In genomic region chr2:130137118-130137517, GRCh38 we compare ENCODE assay signal across 15 cellular contexts. TPM values are rescaled to one million over a fixed set of nuclear protein-coding genes. Genes with fewer than 3 reads are reported as not detected.
DNase-seq lines count a peak whose midpoint lies in the region; ATAC-seq, FAIRE-seq and TF ChIP-seq lines count a peak whose summit lies in the region.
"Not testable (repeated sequence)": the region's sequence is repeated elsewhere in the genome, so short reads cannot be mapped to it uniquely, and the experiment has no call there.
"Had no signal": no experiment of that assay in that cellular context is flagged by ENCODE, and none has a peak within 500 bp of the region (broad histone marks: within the 10 kb centered on the region; RNA-seq: fewer than 3 reads in every experiment).

No MANE protein-coding gene starts in this region.

- not testable (repeated sequence) for H3K27me3 ChIP-seq in esophagus muscularis mucosa, right lobe of liver, sigmoid colon, upper lobe of right lung

- intact Hi-C loops in esophagus muscularis mucosa (cut with DNase I); kidney (cut with DNase I); right lobe of liver (cut with DNase I); posterior vena cava (cut with DNase I); sigmoid colon (cut with DNase I); upper lobe of right lung (cut with DNase I): not testable (repeated sequence)

- not testable (repeated sequence) for H3K36me3 Mint-ChIP-seq in chondrocyte (ENCODE audit: low read depth)

- H3K27ac ChIP-seq in esophagus muscularis mucosa (replicated peaks in 1 of 4); kidney (ENCODE audit: low read depth in 2 of 2, low read length in 2 of 2); right lobe of liver; sigmoid colon; upper lobe of right lung: not testable (repeated sequence)

- not testable (repeated sequence) for H3K27me3 Mint-ChIP-seq in chondrocyte (ENCODE audit: low read depth)

- not testable (repeated sequence) for ATAC-seq in right lobe of liver, upper lobe of right lung

- not testable (repeated sequence) for H3K27ac Mint-ChIP-seq in chondrocyte (ENCODE audit: unreplicated experiment)

- H3K4me1 ChIP-seq in esophagus muscularis mucosa; kidney (ENCODE audit: control insufficient read depth in 1 of 2, insufficient read depth in 1 of 2, low read depth in 1 of 2, low read length in 2 of 2); right lobe of liver; sigmoid colon; upper lobe of right lung: not testable (repeated sequence)

- not testable (repeated sequence) for H3K9me3 ChIP-seq in esophagus muscularis mucosa; kidney (ENCODE audit: control insufficient read depth in 1 of 2, low read length in 2 of 2); right lobe of liver; sigmoid colon; upper lobe of right lung

- DNase-seq in chondrocyte (ENCODE audit: low spot score) (peak; percentile 82), ecto neural progenitor cell (ENCODE audit: low spot score) (peak; percentile 16), esophagus muscularis mucosa (ENCODE audit: extremely low spot score) (peak; percentile 74), kidney (peak; percentile 54), right lobe of liver (peak in 2 of 3 donors; percentile 13 to 28), posterior vena cava (ENCODE audit: low spot score) (peak; percentile 62), sigmoid colon (peak; percentile 11), upper lobe of right lung (peak; percentile 23)

- not testable (repeated sequence) for TF ChIP-seq POLR2A in esophagus muscularis mucosa (IDR thresholded peaks at IDR 0.05; ENCODE audit: low read depth); right lobe of liver (IDR thresholded peaks at IDR 0.05); sigmoid colon (IDR thresholded peaks at IDR 0.05)

- H3K4me3 Mint-ChIP-seq in chondrocyte (ENCODE audit: unreplicated experiment): not testable (repeated sequence)

- not testable (repeated sequence) for FAIRE-seq in kidney (lab: Jason Lieb, UNC)

- WGBS in esophagus muscularis mucosa: 60% methylated on average over 1 of the region's 5 CpGs
- no CpG with 5 or more reads among the region's 5 CpGs for WGBS in right lobe of liver (ENCODE audit: insufficient coverage, low coverage, low lambda C conversion rate, missing lambda C conversion rate)
- 76 to 86% methylated on average over 5 of the region's 5 CpGs for WGBS in sigmoid colon, 2 donors

- not testable (repeated sequence) for H3K4me3 ChIP-seq in esophagus muscularis mucosa; kidney (ENCODE audit: low read length in 2 of 2); right lobe of liver; sigmoid colon; upper lobe of right lung

- not testable (repeated sequence) for H3K36me3 ChIP-seq in esophagus muscularis mucosa; kidney (ENCODE audit: control insufficient read depth in 1 of 2, insufficient read depth in 2 of 2, low read length in 2 of 2); right lobe of liver; sigmoid colon; upper lobe of right lung

- TF ChIP-seq CTCF in chondrocyte (IDR thresholded peaks at IDR 0.05); esophagus muscularis mucosa (IDR thresholded peaks at IDR 0.05); kidney (IDR thresholded peaks at IDR 0.05; ENCODE audit: borderline replicate concordance, extremely low read depth, insufficient read depth); right lobe of liver (IDR thresholded peaks at IDR 0.05); sigmoid colon (IDR thresholded peaks at IDR 0.05); upper lobe of right lung (IDR thresholded peaks at IDR 0.05): not testable (repeated sequence)

- not testable (repeated sequence) for H3K9me3 Mint-ChIP-seq in chondrocyte (ENCODE audit: low read depth)

- not testable (repeated sequence) for TF ChIP-seq EP300 in esophagus muscularis mucosa (IDR thresholded peaks at IDR 0.05); sigmoid colon (IDR thresholded peaks at IDR 0.05)

- not testable (repeated sequence) for H3K9ac ChIP-seq in kidney (ENCODE audit: low read length in 2 of 2)

- H3K4me1 Mint-ChIP-seq in chondrocyte (ENCODE audit: low read depth): not testable (repeated sequence)

RNA-seq across cellular contexts. Expression of gene CCDC74B, which starts 7.8 kb away (rescaled TPM):
- total RNA-seq in chondrocyte: 1.0 to 3.0 TPM (median 1.2 TPM) in 3 replicates
- total RNA-seq in esophagus muscularis mucosa: 1 to 10 TPM; 2.8 to 5.0 (median 4.2) TPM
- 4.5 TPM for total RNA-seq in kidney
- polyA plus RNA-seq in kidney (ENCODE audit: insufficient read depth, low read depth, low replicate concordance): 6.4 TPM
- under 1 TPM in 3 of 6 experiments, not detected in 3; 0.19 to 0.74 (median 0.26) TPM for total RNA-seq in right lobe of liver
- 1 to 10 TPM; 1.4 to 1.5 TPM for total RNA-seq in posterior vena cava
- 1 to 10 TPM; 3.2 to 9.7 (median 4.1) TPM for total RNA-seq in sigmoid colon
- polyA plus RNA-seq in sigmoid colon: 1 to 10 TPM in 1 of 3 donors, under 1 TPM in 1, not detected in 1; 0.60 to 1.6 TPM
- 0.78 TPM for total RNA-seq in upper lobe of right lung
- total RNA-seq: CD4-positive, CD25-positive, alpha-beta regulatory T cell had no signal
- polyA plus RNA-seq: CD14-positive monocyte; CD4-positive, alpha-beta memory T cell; CD4-positive, CD25-positive, alpha-beta regulatory T cell had no signal

RNA-seq across cellular contexts. Expression of gene POTEF, which starts 8.1 kb away (rescaled TPM):
- total RNA-seq in chondrocyte: 8.4 TPM in 2 of 3 replicates, not detected in the other
- total RNA-seq in esophagus muscularis mucosa: not detected
- not detected for total RNA-seq in kidney
- not detected for polyA plus RNA-seq in kidney (ENCODE audit: insufficient read depth, low read depth, low replicate concordance)
- not detected for total RNA-seq in right lobe of liver
- not detected for total RNA-seq in posterior vena cava
- not detected for total RNA-seq in sigmoid colon
- polyA plus RNA-seq in sigmoid colon: not detected
- total RNA-seq in upper lobe of right lung: not detected
- total RNA-seq: A673; CD4-positive, alpha-beta memory T cell; CD4-positive, CD25-positive, alpha-beta regulatory T cell; CD8-positive, alpha-beta memory T cell; GM12878 had no signal
- polyA plus RNA-seq: AG04450; CD14-positive monocyte; CD4-positive, CD25-positive, alpha-beta regulatory T cell had no signal

RNA-seq across cellular contexts. Expression of gene SMPD4, which starts 44.3 kb away (rescaled TPM):
- total RNA-seq in chondrocyte (50.7 to 67.1 TPM (median 58.3 TPM) in 3 replicates), esophagus muscularis mucosa (10 to 100 TPM; 27.3 to 46.3 (median 36.9) TPM), kidney (41.1 TPM), right lobe of liver (10 to 100 TPM; 19.0 to 24.3 (median 21.6) TPM), posterior vena cava (10 to 100 TPM; 26.5 to 29.7 TPM), sigmoid colon (10 to 100 TPM; 18.1 to 47.9 (median 26.2) TPM), upper lobe of right lung (41.4 TPM)
- polyA plus RNA-seq in kidney (ENCODE audit: insufficient read depth, low read depth, low replicate concordance) (21.6 TPM), sigmoid colon (10 to 100 TPM; 12.3 to 42.7 (median 15.6) TPM)

RNA-seq across cellular contexts. Expression of gene MZT2B, which starts 44.9 kb away (rescaled TPM):
- total RNA-seq in chondrocyte (255 to 269 TPM (median 260 TPM) in 3 replicates), esophagus muscularis mucosa (100 to 1,000 TPM; 145 to 282 (median 196) TPM), kidney (160 TPM), right lobe of liver (100 to 1,000 TPM in 2 of 6 experiments, 10 to 100 TPM in 4; 69.5 to 125 (median 89.1) TPM), posterior vena cava (100 to 1,000 TPM; 183 to 200 TPM), sigmoid colon (100 to 1,000 TPM in 3 of 4 donors, 10 to 100 TPM in 1; 97.8 to 187 (median 162) TPM), upper lobe of right lung (128 TPM)
- polyA plus RNA-seq in kidney (ENCODE audit: insufficient read depth, low read depth, low replicate concordance) (354 TPM), sigmoid colon (100 to 1,000 TPM; 152 to 259 (median 215) TPM)

Comparison
In these comparisons a context has a peak if more than half of its experiments do, and no peak if none do; other contexts are left out.
1. DNase-seq: peak in every context shown above with its lines; median percentile 82 in chondrocyte; 74 in esophagus muscularis mucosa; 62 in posterior vena cava; 54 in kidney; 23 in upper lobe of right lung; 20 in right lobe of liver; 16 in ecto neural progenitor cell; 11 in sigmoid colon.